In the genomic region with DNA sequence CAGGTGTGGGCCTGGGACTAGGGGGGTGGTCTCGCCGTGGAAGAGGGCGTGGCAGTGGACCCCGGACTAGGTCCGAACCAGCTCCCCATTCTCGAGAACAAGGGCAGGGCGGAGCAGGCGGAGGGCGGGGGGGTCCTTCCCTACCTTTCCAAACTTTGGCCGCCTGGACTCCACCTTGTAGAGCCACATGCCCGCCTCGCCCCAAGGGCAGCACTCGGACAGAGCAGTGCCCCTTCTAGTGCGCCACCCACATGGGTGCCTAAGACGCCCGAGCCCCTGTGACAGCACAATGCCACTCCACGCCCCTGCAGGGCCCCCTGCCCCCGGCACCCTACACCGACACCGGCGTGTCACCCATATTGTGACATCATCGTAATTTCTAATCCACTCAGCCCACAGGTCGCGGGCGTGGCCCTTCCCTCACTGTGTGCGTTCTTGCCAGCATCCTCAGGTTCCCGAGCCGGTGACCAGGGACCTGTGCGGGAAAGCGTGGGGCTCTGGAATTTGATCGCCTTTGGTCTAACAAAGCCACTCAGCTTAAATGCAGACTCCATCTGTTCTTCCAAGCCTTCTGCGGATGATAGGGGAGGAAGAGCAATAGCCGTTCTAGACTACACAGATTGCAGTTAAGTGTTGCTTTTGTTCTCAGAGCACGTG, we compare ENCODE assay signal across 8 cellular contexts. TPM values are rescaled to one million over a fixed set of nuclear protein-coding genes. Genes with fewer than 3 reads are reported as not detected.
A peak's percentile ranks its signal among the peaks of the same experiment; 100 is the strongest.
DNase-seq lines count a peak whose midpoint lies in the region; ATAC-seq and TF ChIP-seq lines count a peak whose summit lies in the region.

No MANE protein-coding gene starts in this region.

- TF ChIP-seq CTCF in lower leg skin (IDR thresholded peaks at IDR 0.05), result no peak

- peak overlapping the region; percentile 97 for H3K4me3 Mint-ChIP-seq in central memory CD8-positive, alpha-beta T cell

- H3K36me3 ChIP-seq in SJCRH30, result peaks cover 37% of the 10 kb centered on the region

- TF ChIP-seq POLR2A in lower leg skin (IDR thresholded peaks at IDR 0.05), result no peak

- intact Hi-C loops in lower leg skin (cut with DNase I; ENCODE audit: low total_unique reads), result no loop called here

- H3K9me3 Mint-ChIP-seq in central memory CD8-positive, alpha-beta T cell, result no peaks in the 10 kb centered on the region

- peaks cover 23% of the 10 kb centered on the region for H3K4me1 Mint-ChIP-seq in central memory CD8-positive, alpha-beta T cell

- no peak for ATAC-seq in central memory CD8-positive, alpha-beta T cell (replicated peaks; ENCODE audit: extremely low read depth, poor library complexity, severe bottlenecking)

- H3K9me3 ChIP-seq in SJCRH30 (replicated peaks), result no peaks in the 10 kb centered on the region

- H3K27ac ChIP-seq in SJCRH30, result peak overlapping the region; percentile 99

- peak overlapping the region; percentile 82 for H3K27ac Mint-ChIP-seq in central memory CD8-positive, alpha-beta T cell (ENCODE audit: low read depth)

- WGBS in lower leg skin, 2 donors, result 13 to 17% methylated on average over 24 to 30 of the region's 34 CpGs

- H3K27me3 Mint-ChIP-seq in central memory CD8-positive, alpha-beta T cell, result no peaks in the 10 kb centered on the region

- no peaks in the 10 kb centered on the region for H3K27me3 ChIP-seq in SJCRH30

- H3K4me3 ChIP-seq in SJCRH30, result peak overlapping the region; percentile 100
- no peak overlapping the region for H3K4me3 ChIP-seq in lower leg skin (ENCODE audit: low read depth, poor library complexity, severe bottlenecking)

- H3K36me3 Mint-ChIP-seq in central memory CD8-positive, alpha-beta T cell (ENCODE audit: insufficient read depth), result peaks cover 8% of the 10 kb centered on the region

- DNase-seq in activated effector memory CD4-positive, alpha-beta T cell treated with anti-CD3 and anti-CD28 coated beads, Interleukin-2, amount 50 U/mL, for 16 hours, result peak; percentile 77
- DNase-seq in activated effector memory CD4-positive, alpha-beta T cell treated with Interleukin-2 at 50 U/mL for 16 hours, result no peak
- DNase-seq in SJCRH30 (peak; percentile 46 to 64), lower leg skin (ENCODE audit: low spot score in 2 of 2) (peak; percentile 40 to 90), NCI-H187 treated with DMSO at 0.1 percent for 48 hours (lab: John Stamatoyannopoulos, UW) (no peak), GDM1 (lab: John Stamatoyannopoulos, UW) (no peak)
- peak in 1 of 2 donors; percentile 22 for DNase-seq in central memory CD8-positive, alpha-beta T cell (ENCODE audit: low spot score in 2 of 2)
- peak; percentile 13 to 63 (median 48) for DNase-seq in stimulated activated naive CD4-positive, alpha-beta T cell (lab: John Stamatoyannopoulos, UW)

- H3K4me1 ChIP-seq in SJCRH30, result peaks cover 19% of the 10 kb centered on the region

RNA-seq across cellular contexts. Expression of gene STMN1, which starts 0.6 kb away (rescaled TPM):
- 1,028 and 1,091 TPM in 2 replicates for total RNA-seq in SJCRH30 (2014; rRNA removed; shearing (Covaris generic))
- 10 to 100 TPM; 19.0 to 26.5 (median 24.0) TPM for total RNA-seq in lower leg skin

RNA-seq across cellular contexts. Expression of gene PAQR7, which starts 31.3 kb away (rescaled TPM):
- 2.1 and 2.4 TPM in 2 replicates for total RNA-seq in SJCRH30 (2014; rRNA removed; shearing (Covaris generic))
- 10 to 100 TPM; 20.1 to 29.6 (median 24.4) TPM for total RNA-seq in lower leg skin

RNA-seq across cellular contexts. Expression of gene AUNIP, which starts 47.5 kb away (rescaled TPM):
- 28.9 and 34.3 TPM in 2 replicates for total RNA-seq in SJCRH30 (2014; rRNA removed; shearing (Covaris generic))
- under 1 TPM in 1 of 4 donors, not detected in 3; 0.68 TPM for total RNA-seq in lower leg skin

Comparison
In these comparisons a context has a peak if more than half of its experiments do, and no peak if none do; other contexts are left out.
1. DNase-seq: peak in activated effector memory CD4-positive, alpha-beta T cell treated with anti-CD3 and anti-CD28 coated beads, Interleukin-2, amount 50 U/mL, for 16 hours (single experiment), SJCRH30 (2 of 2), lower leg skin (2 of 2) and stimulated activated naive CD4-positive, alpha-beta T cell (6 of 6); none in activated effector memory CD4-positive, alpha-beta T cell treated with Interleukin-2 at 50 U/mL for 16 hours (single experiment), NCI-H187 treated with DMSO at 0.1 percent for 48 hours (single experiment) and GDM1 (single experiment).
2. RNA of gene STMN1, which starts 0.6 kb away (total RNA-seq): 1,028 to 1,091 TPM in SJCRH30; 19.0 to 26.5 TPM in lower leg skin; every median in the first group is over 10 times any median in the second.
3. RNA of gene AUNIP, which starts 47.5 kb away (total RNA-seq): 28.9 to 34.3 TPM in SJCRH30; 0.68 TPM in lower leg skin; every median in the first group is over 10 times any median in the second.